Comparison of ENCODE assay signal across 1 cellular context in genomic region chr1:21367973-21368513, GRCh38.
TF ChIP-seq lines count a peak whose summit lies in the region.

No MANE protein-coding gene starts in this region.

TF ChIP-seq in HepG2, 621 proteins besides CTCF, POLR2A, EP300 and RAD21:
- TF ChIP-seq ZNF121 (CRISPR knock-in tag; IDR thresholded peaks at IDR 0.05), result peak; percentile 76; the same call in 1 of the 2 replicates
